In the genomic region with DNA sequence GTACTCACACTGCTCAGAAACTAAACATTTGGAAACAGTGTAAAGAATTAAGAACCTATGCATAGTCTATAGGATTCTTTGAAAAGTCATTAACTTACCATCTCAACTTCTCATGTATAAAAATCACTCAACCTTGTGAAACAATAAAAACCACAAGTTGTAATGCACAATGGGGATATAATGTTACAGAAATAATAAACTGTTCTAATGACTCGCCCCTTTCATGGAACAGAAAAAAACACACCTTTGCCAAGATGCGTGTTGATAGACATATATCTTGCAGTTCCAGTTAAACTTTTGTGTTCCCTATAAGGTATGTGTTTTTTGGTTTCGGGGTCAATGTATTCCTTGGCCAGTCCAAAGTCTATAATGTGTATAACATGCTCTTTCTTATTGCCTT, we compare ENCODE assay signal across 1 cellular context.
TF ChIP-seq lines count a peak whose summit lies in the region.

No MANE protein-coding gene starts in this region.

TF ChIP-seq in GM12878, 131 proteins besides CTCF, POLR2A, EP300 and RAD21 (continued from another document):
- no peak for TF ChIP-seq NR2F1 (conservative IDR thresholded peaks at IDR 0.05)
- TF ChIP-seq RFX5 (IDR thresholded peaks at IDR 0.05; ENCODE audit: low read depth, low read length), result no peak
- no peak for TF ChIP-seq CUX1 (IDR thresholded peaks at IDR 0.05; ENCODE audit: insufficient replicate concordance, low read depth, low read length)
- no peak for TF ChIP-seq POLR2AphosphoS2 (IDR thresholded peaks at IDR 0.05; ENCODE audit: low read depth, low read length)
- TF ChIP-seq SUPT20H (IDR thresholded peaks at IDR 0.05; ENCODE audit: borderline replicate concordance, control insufficient read depth, low read depth, low read length), result no peak
TF ChIP-seq in GM12878: peak in this region for 0.
